ENCODE assay signal across 1 cellular context in genomic region chr18:58966704-58967103, GRCh38.
TF ChIP-seq lines count a peak whose summit lies in the region.

No MANE protein-coding gene starts in this region.

TF ChIP-seq in GM23338, 12 proteins besides CTCF, POLR2A, EP300 and RAD21 (continued from another document):
- no peak for TF ChIP-seq ZNF462 (CRISPR knock-in tag; IDR thresholded peaks at IDR 0.05)
